ENCODE assay signal across 21 cellular contexts in the genomic region with DNA sequence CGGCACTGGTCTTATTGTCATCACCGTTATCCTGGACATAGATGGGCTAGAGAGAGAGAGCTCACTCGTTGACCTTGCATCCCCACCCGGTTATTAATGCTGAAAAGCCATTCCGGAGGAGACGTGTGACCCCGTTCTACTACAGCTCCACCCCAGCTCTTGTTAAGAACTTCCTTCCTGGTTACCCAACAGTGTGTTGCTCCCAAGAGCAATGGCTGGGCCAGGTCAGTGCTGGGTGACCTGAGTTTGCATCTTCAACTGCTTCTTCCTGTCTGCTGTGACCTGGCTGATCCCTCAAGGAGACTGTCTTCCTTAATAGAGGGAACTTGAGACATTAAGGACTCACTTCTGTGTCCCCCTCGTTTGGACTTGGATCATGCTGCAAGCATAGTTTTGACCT.
DNase-seq lines count a peak whose midpoint lies in the region; FAIRE-seq and TF ChIP-seq lines count a peak whose summit lies in the region.
"Had no signal": no experiment of that assay in that cellular context is flagged by ENCODE, and none has a peak within 500 bp of the region (broad histone marks: within the 10 kb centered on the region; RNA-seq: fewer than 3 reads in every experiment).

No MANE protein-coding gene starts in this region.

- H3K4me3 ChIP-seq in H1 (ENCODE audit: extremely low read depth in 1 of 4, insufficient read depth in 2 of 4, low read depth in 3 of 4, low read length in 4 of 4), result no peak overlapping the region
- H3K4me3 ChIP-seq in neuronal stem cell (ENCODE audit: low read length in 2 of 2), result no peak overlapping the region
- H3K4me3 ChIP-seq: GM23248, PC-9 had no signal

- H3K4me2 ChIP-seq in H1 (ENCODE audit: insufficient read depth in 1 of 2, low read depth in 2 of 2, low read length in 2 of 2) (no peak overlapping the region), neuronal stem cell (ENCODE audit: insufficient read depth, low read length, poor library complexity, severe bottlenecking) (no peak overlapping the region)
- H3K4me2 ChIP-seq: PC-9 had no signal

- H3K4ac ChIP-seq in H1 (replicated peaks; ENCODE audit: insufficient read length, low read depth, low read length) (no peak overlapping the region), neuronal stem cell (ENCODE audit: low read length) (no peak overlapping the region)

- H2BK12ac ChIP-seq in H1 (ENCODE audit: low read depth, low read length), result no peak overlapping the region
- no peak overlapping the region for H2BK12ac ChIP-seq in neuronal stem cell (ENCODE audit: low read length)

- H3K23me2 ChIP-seq in H1 (ENCODE audit: low read depth, low read length), result no peaks in the 10 kb centered on the region

- no peaks in the 10 kb centered on the region; a peak in 1 of 4 replicates for H3K9me3 ChIP-seq in H1 (ENCODE audit: insufficient read depth in 2 of 2, low read depth in 1 of 2, low read length in 1 of 2)
- H3K9me3 ChIP-seq in neuronal stem cell (replicated peaks in 1 of 2; ENCODE audit: control insufficient read depth in 2 of 2, insufficient read depth in 1 of 2, low read depth in 1 of 2, low read length in 2 of 2), result peaks cover 0 to 2% of the 10 kb centered on the region in 2 donors

- H3K18ac ChIP-seq in H1 (ENCODE audit: extremely low read depth, low read length), result no peak overlapping the region
- no peak overlapping the region for H3K18ac ChIP-seq in neuronal stem cell (ENCODE audit: low read length)

- no peak for TF ChIP-seq CTCF in H1 (IDR thresholded peaks at IDR 0.05; ENCODE audit: control extremely low read depth in 1 of 3, insufficient read depth in 1 of 3, low read depth in 1 of 3, low read length in 3 of 3)

- H3K9ac ChIP-seq in H1 (replicated peaks in 1 of 4; ENCODE audit: extremely low read depth in 1 of 4, low read depth in 3 of 4, low read length in 3 of 4), result no peak overlapping the region
- H3K9ac ChIP-seq in neuronal stem cell (ENCODE audit: low read depth, low read length, poor library complexity), result no peak overlapping the region
- H3K9ac ChIP-seq: GM23248 had no signal

- no peak overlapping the region for H3K56ac ChIP-seq in H1 (replicated peaks; ENCODE audit: insufficient read length, low read depth, low read length)

- H3K36me3 ChIP-seq in H1 (ENCODE audit: control insufficient read depth in 2 of 4, insufficient read depth in 4 of 4, low read length in 3 of 4) (no peaks in the 10 kb centered on the region), neuronal stem cell (replicated peaks in 1 of 2; ENCODE audit: control insufficient read depth in 2 of 2, insufficient read depth in 2 of 2, low read length in 2 of 2) (no peaks in the 10 kb centered on the region)

- CTCF ChIA-PET in H1 (lab: Charles Lee; ENCODE audit: partially characterized antibody), result interaction anchor here (1.0 kb wide), 1 partner anchor 89 kb away, joined by 3 read pairs; no protein-coding TSS in a partner anchor

- H3K79me1 ChIP-seq in H1 (ENCODE audit: low read depth, low read length) (no peaks in the 10 kb centered on the region), neuronal stem cell (ENCODE audit: low read depth, low read length) (no peaks in the 10 kb centered on the region)

- H3K4me1 ChIP-seq in H1 (replicated peaks in 1 of 4; ENCODE audit: control insufficient read depth in 3 of 4, insufficient read depth in 4 of 4, low read length in 3 of 4) (peaks cover 0 to 11% (median 4%) of the 10 kb centered on the region in 4 experiments; a peak in 4 of 7 replicates), neuronal stem cell (ENCODE audit: control insufficient read depth in 2 of 2, insufficient read depth in 1 of 2, low read depth in 1 of 2, low read length in 2 of 2) (peaks cover 0 to 6% of the 10 kb centered on the region in 2 donors)

- H2AFZ ChIP-seq in H1 (ENCODE audit: low read length), result no peak overlapping the region
- no peak overlapping the region for H2AFZ ChIP-seq in neuronal stem cell (ENCODE audit: low read length)
- H2AFZ ChIP-seq: GM23248, PC-9 had no signal

- no peak overlapping the region for H3K23ac ChIP-seq in H1 (ENCODE audit: insufficient read length)
- H3K23ac ChIP-seq in neuronal stem cell (ENCODE audit: low read depth, low read length, poor library complexity), result no peak overlapping the region

- TF ChIP-seq RAD21 in H1 (IDR thresholded peaks at IDR 0.05 in 1 of 2, conservative IDR thresholded peaks at IDR 0.05 in 1 of 2; ENCODE audit: low read depth in 2 of 2, low read length in 2 of 2), result no peak

- H2BK15ac ChIP-seq in H1 (ENCODE audit: low read length) (no peak overlapping the region), neuronal stem cell (ENCODE audit: low read length) (peak overlapping the region; percentile 45)

- no peak for TF ChIP-seq POLR2A in H1 (IDR thresholded peaks at IDR 0.05; ENCODE audit: control extremely low read depth in 1 of 2, low read depth in 2 of 2, low read length in 2 of 2)

- H2BK5ac ChIP-seq in H1 (ENCODE audit: low read depth, low read length) (no peak overlapping the region), neuronal stem cell (ENCODE audit: low read length) (no peak overlapping the region)

- 93% methylated on average over 8 of the region's 8 CpGs; no CpG with 5 or more reads in 1 of the 2 experiments for WGBS in H1 (ENCODE audit: extremely low coverage in 1 of 2, insufficient coverage in 1 of 2, insufficient read length in 1 of 2, insufficient replicate concordance in 2 of 2, low coverage in 1 of 2, low lambda C conversion rate in 2 of 2, missing lambda C conversion rate in 1 of 2), 2 experiments
- WGBS in neuronal stem cell (ENCODE audit: extremely low coverage in 2 of 2, insufficient read length in 2 of 2, insufficient replicate concordance in 1 of 2), 2 donors, result no CpG with 5 or more reads among the region's 8 CpGs

- no peak for FAIRE-seq in H1 (lab: Jason Lieb, UNC)

- H3K27ac ChIP-seq in H1 (ENCODE audit: low read depth, low read length), result no peak overlapping the region
- H3K27ac ChIP-seq in neuronal stem cell (replicated peaks; ENCODE audit: low read length), result no peak overlapping the region
- H3K27ac ChIP-seq: GM23248, PC-9, RWPE1 had no signal

- H2BK20ac ChIP-seq in H1 (ENCODE audit: low read length), result no peak overlapping the region

- TF ChIP-seq EP300 in H1 (IDR thresholded peaks at IDR 0.05; ENCODE audit: borderline replicate concordance in 1 of 2, low read depth in 2 of 2, low read length in 2 of 2), result no peak

- no peak overlapping the region for H4K8ac ChIP-seq in H1 (ENCODE audit: extremely low read depth, insufficient read depth, low read length)
- no peak overlapping the region for H4K8ac ChIP-seq in neuronal stem cell (ENCODE audit: low read depth, low read length)

- H2BK120ac ChIP-seq in H1 (replicated peaks; ENCODE audit: low read depth, low read length), result peak overlapping the region; percentile 18
- no peak overlapping the region for H2BK120ac ChIP-seq in neuronal stem cell (ENCODE audit: low read depth, low read length)

- POLR2A ChIA-PET in H1 (lab: Charles Lee; ENCODE audit: partially characterized antibody), result no interaction called here

- no peaks in the 10 kb centered on the region for H3K79me2 ChIP-seq in H1 (ENCODE audit: control insufficient read depth in 1 of 2, insufficient read depth in 2 of 2, low read length in 2 of 2)

- no peak overlapping the region for H4K5ac ChIP-seq in H1 (ENCODE audit: insufficient read length, low read depth, low read length)

- H3K14ac ChIP-seq in H1 (ENCODE audit: insufficient read length) (no peak overlapping the region), neuronal stem cell (ENCODE audit: low read length) (no peak overlapping the region)

- 0 out of 2 replicates have a peak overlapping the region, but pooled peaks have one; percentile 3 for H2AK5ac ChIP-seq in H1 (ENCODE audit: low read depth, low read length)
- no peak overlapping the region for H2AK5ac ChIP-seq in neuronal stem cell (ENCODE audit: low read depth, low read length)

- H4K91ac ChIP-seq in H1 (replicated peaks; ENCODE audit: insufficient read length, low read length) (no peak overlapping the region), neuronal stem cell (ENCODE audit: low read depth, low read length, poor library complexity) (no peak overlapping the region)

- DNase-seq in CD1c-positive myeloid dendritic cell (ENCODE audit: extremely low spot score) (peak; percentile 13), NOMO-1 treated with dmso at 0.1 percent for 144 hours (lab: John Stamatoyannopoulos, UW; ENCODE audit: unreplicated experiment) (peak; percentile 36), H1 (ENCODE audit: low read depth in 1 of 2, low spot score in 2 of 2) (no peak), neuronal stem cell (ENCODE audit: low spot score) (no peak), NCI-H128 (lab: John Stamatoyannopoulos, UW; ENCODE audit: unreplicated experiment) (no peak), OCI-M2 (lab: John Stamatoyannopoulos, UW; ENCODE audit: unreplicated experiment) (no peak), NCI-H526 (lab: John Stamatoyannopoulos, UW) (no peak)
- DNase-seq in activated CD4-positive, alpha-beta T cell treated with anti-CD3 and anti-CD28 coated beads, Interleukin-2, amount 50 U/mL, for 48 hours, result no peak
- DNase-seq: CD4-positive, alpha-beta T cell; DMS153; GF-D8; GM23248; KBM-7; NCI-H1048; NCI-H146; NCI-H2029 treated with DMSO at 0.1 percent for 48 hours; NCI-H2171; NCI-H446; PC-9; T-helper 17 cell had no signal

- no peaks in the 10 kb centered on the region for H3K27me3 ChIP-seq in H1 (replicated peaks in 1 of 4; ENCODE audit: control insufficient read depth in 3 of 4, extremely low read depth in 1 of 4, insufficient read depth in 3 of 4, low read length in 3 of 4)
- peaks cover 0 to 54% (median 0%) of the 10 kb centered on the region in 3 experiments for H3K27me3 ChIP-seq in neuronal stem cell (ENCODE audit: control insufficient read depth in 3 of 3, insufficient read depth in 3 of 3, low read depth in 1 of 3, low read length in 3 of 3)

- no peaks in the 10 kb centered on the region for H4K20me1 ChIP-seq in H1 (replicated peaks in 1 of 2; ENCODE audit: control insufficient read depth in 1 of 2, insufficient read depth in 2 of 2, low read length in 2 of 2)

TF ChIP-seq in H1, 55 proteins besides CTCF, POLR2A, EP300 and RAD21 (continues in another document):
- TF ChIP-seq MAFK (IDR thresholded peaks at IDR 0.05; ENCODE audit: low read depth, low read length) (no peak), SIRT6 (IDR thresholded peaks at IDR 0.05; ENCODE audit: low read length) (no peak), CREB1 (IDR thresholded peaks at IDR 0.05) (no peak), EZH2 (IDR thresholded peaks at IDR 0.05; ENCODE audit: low read depth, low read length, severe bottlenecking) (no peak), FOSL1 (IDR thresholded peaks at IDR 0.05; ENCODE audit: insufficient read depth, low read depth, low read length) (no peak)
- TF ChIP-seq, protein P1, sequence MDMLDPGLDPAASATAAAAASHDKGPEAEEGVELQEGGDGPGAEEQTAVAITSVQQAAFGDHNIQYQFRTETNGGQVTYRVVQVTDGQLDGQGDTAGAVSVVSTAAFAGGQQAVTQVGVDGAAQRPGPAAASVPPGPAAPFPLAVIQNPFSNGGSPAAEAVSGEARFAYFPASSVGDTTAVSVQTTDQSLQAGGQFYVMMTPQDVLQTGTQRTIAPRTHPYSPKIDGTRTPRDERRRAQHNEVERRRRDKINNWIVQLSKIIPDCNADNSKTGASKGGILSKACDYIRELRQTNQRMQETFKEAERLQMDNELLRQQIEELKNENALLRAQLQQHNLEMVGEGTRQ (IDR thresholded peaks at IDR 0.05; ENCODE audit: low read length), result no peak

Comparison
In these comparisons a context has a peak if more than half of its experiments do, and no peak if none do; other contexts are left out.
1. DNase-seq: peak in CD1c-positive myeloid dendritic cell (single experiment) and NOMO-1 treated with dmso at 0.1 percent for 144 hours (single experiment); none in H1 (0 of 2), neuronal stem cell (single experiment), activated CD4-positive, alpha-beta T cell treated with anti-CD3 and anti-CD28 coated beads, Interleukin-2, amount 50 U/mL, for 48 hours (0 of 2), NCI-H128 (single experiment), OCI-M2 (single experiment) and NCI-H526 (0 of 2).